Comparison of ENCODE assay signal across 38 cellular contexts in the genomic region with DNA sequence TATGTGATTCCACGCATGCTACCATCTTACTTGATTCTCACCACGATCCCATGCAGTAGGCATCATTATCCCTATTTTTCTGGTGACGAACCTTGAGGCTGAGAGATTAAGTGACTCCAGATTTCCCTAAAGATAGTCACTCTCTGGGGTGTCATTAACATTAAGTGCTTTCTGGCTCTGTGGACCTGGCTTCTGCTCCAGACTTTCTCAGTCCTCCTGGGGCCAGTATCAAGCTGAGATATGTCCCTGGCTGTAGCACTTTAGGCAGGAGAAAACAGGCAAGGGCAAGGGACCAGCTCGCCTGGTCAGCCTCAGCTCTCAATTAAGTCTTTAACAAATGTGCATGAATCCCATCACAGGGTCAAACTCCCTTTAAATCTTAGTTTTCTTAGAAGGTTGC. TPM values are rescaled to one million over a fixed set of nuclear protein-coding genes. Genes with fewer than 3 reads are reported as not detected.
"Had no signal": no experiment of that assay in that cellular context is flagged by ENCODE, and none has a peak within 500 bp of the region (broad histone marks: within the 10 kb centered on the region; RNA-seq: fewer than 3 reads in every experiment).

No MANE protein-coding gene starts in this region.

- H3K27ac Mint-ChIP-seq: activated CD4-positive, alpha-beta memory T cell treated with anti-CD3 and anti-CD28 coated beads for 36 hours; activated CD4-positive, alpha-beta T cell treated with anti-CD3 and anti-CD28 coated beads for 36 hours; activated CD4-positive, alpha-beta T cell treated with anti-CD3 and anti-CD28 coated beads, Interleukin-2, amount 10 ng/mL, durations not matched to agents 24 days and 14 days; activated CD8-positive, alpha-beta memory T cell treated with anti-CD3 and anti-CD28 coated beads, Interleukin-2, amount 10 ng/mL, durations not matched to agents 7 days and 5 days; activated CD8-positive, alpha-beta T cell treated with anti-CD3 and anti-CD28 coated beads, Interleukin-2, amount 10 ng/mL, durations not matched to agents 7 days and 5 days; activated naive CD4-positive, alpha-beta T cell treated with anti-CD3 and anti-CD28 coated beads for 36 hours; activated naive CD4-positive, alpha-beta T cell treated with anti-CD3 and anti-CD28 coated beads, Interleukin-2, amount 50 U/mL, for 72 hours; activated naive CD8-positive, alpha-beta T cell treated with anti-CD3 and anti-CD28 coated beads, Interleukin-2, amount 10 ng/mL, durations not matched to agents 7 days and 5 days; activated T-helper 1 cell treated with anti-CD3 and anti-CD28 coated beads, Interleukin-12 subunit alpha, Interleukin-12 subunit beta, Interleukin-2, Interleukin-4 antibody, amounts not matched to agents 30 ng/mL and 10 ng/mL and 1 ng/mL, durations not matched to agents 14 hours and 24 hours and 36 hours; activated T-helper 2 cell treated with anti-CD3 and anti-CD28 coated beads, Interferon-gamma antibody, Interleukin-2, Interleukin-4, amounts not matched to agents 10 μg/mL and 5 μg/mL and 100 μg/mL, durations not matched to agents 14 hours and 24 hours and 36 hours; brain; effector memory CD8-positive, alpha-beta T cell; T-cell; T-helper 1 cell treated with Interleukin-12 subunit alpha and Interleukin-12 subunit beta and Interleukin-4 antibody, amounts not matched to agents 30 μg/mL and 1 μg/mL, for 36 hours had no signal

- H3K27me3 Mint-ChIP-seq: activated CD4-positive, alpha-beta T cell treated with anti-CD3 and anti-CD28 coated beads for 36 hours; activated naive CD8-positive, alpha-beta T cell treated with anti-CD3 and anti-CD28 coated beads, Interleukin-2, amount 10 ng/mL, durations not matched to agents 7 days and 5 days; brain had no signal

- H3K36me3 Mint-ChIP-seq: activated CD4-positive, alpha-beta memory T cell treated with anti-CD3 and anti-CD28 coated beads for 36 hours; activated CD8-positive, alpha-beta memory T cell treated with anti-CD3 and anti-CD28 coated beads, Interleukin-2, amount 10 ng/mL, durations not matched to agents 7 days and 5 days; activated naive CD4-positive, alpha-beta T cell treated with anti-CD3 and anti-CD28 coated beads, Interleukin-2, amount 50 U/mL, for 72 hours; activated naive CD8-positive, alpha-beta T cell treated with anti-CD3 and anti-CD28 coated beads, Interleukin-2, amount 10 ng/mL, durations not matched to agents 7 days and 5 days; brain; T-cell had no signal

- H3K4me1 ChIP-seq: ascending aorta, breast epithelium, esophagus squamous epithelium, heart left ventricle had no signal

- DNase-seq: activated CD4-positive, alpha-beta memory T cell treated with anti-CD3 and anti-CD28 coated beads for 36 hours; activated CD4-positive, alpha-beta T cell treated with anti-CD3 and anti-CD28 coated beads for 36 hours; activated CD4-positive, alpha-beta T cell treated with anti-CD3 and anti-CD28 coated beads, Interleukin-2, amount 10 ng/mL, durations not matched to agents 24 days and 14 days; activated CD4-positive, CD25-positive, alpha-beta regulatory T cell; activated CD4-positive, CD25-positive, alpha-beta regulatory T cell treated with anti-CD3 and anti-CD28 coated beads, Interleukin-2, amount 50 U/mL, for 72 hours; activated CD8-positive, alpha-beta memory T cell treated with anti-CD3 and anti-CD28 coated beads, Interleukin-2, amount 10 ng/mL, durations not matched to agents 7 days and 5 days; activated CD8-positive, alpha-beta memory T cell treated with anti-CD3 and anti-CD28 coated beads, Interleukin-2, amount 50 U/mL, for 4 hours; activated CD8-positive, alpha-beta T cell treated with anti-CD3 and anti-CD28 coated beads, Interleukin-2, amount 10 ng/mL, durations not matched to agents 7 days and 5 days; activated effector memory CD4-positive, alpha-beta T cell treated with anti-CD3 and anti-CD28 coated beads, Interleukin-2, amount 50 U/mL, for 16 hours; activated naive CD4-positive, alpha-beta T cell treated with anti-CD3 and anti-CD28 coated beads for 36 hours; activated naive CD8-positive, alpha-beta T cell treated with anti-CD3 and anti-CD28 coated beads, Interleukin-2, amount 10 ng/mL, durations not matched to agents 7 days and 5 days; activated T-cell treated with anti-CD3 and anti-CD28 coated beads, Interleukin-2, amount 50 U/mL, for 1 hour; activated T-cell treated with anti-CD3 and anti-CD28 coated beads, Interleukin-2, amount 50 U/mL, for 48 hours; cortex of kidney; dermis blood vessel endothelial cell; effector CD4-positive, alpha-beta T cell; effector memory CD8-positive, alpha-beta T cell; esophagus squamous epithelium; foreskin fibroblast; heart left ventricle; T-cell; T1000; WERI-Rb-1 had no signal

- H3K9me3 Mint-ChIP-seq: activated CD4-positive, alpha-beta memory T cell treated with anti-CD3 and anti-CD28 coated beads for 36 hours; activated CD4-positive, alpha-beta T cell treated with anti-CD3 and anti-CD28 coated beads, Interleukin-2, amount 10 ng/mL, durations not matched to agents 24 days and 14 days; activated naive CD4-positive, alpha-beta T cell treated with anti-CD3 and anti-CD28 coated beads for 36 hours; activated naive CD4-positive, alpha-beta T cell treated with anti-CD3 and anti-CD28 coated beads, Interleukin-2, amount 50 U/mL, for 72 hours; activated T-helper 1 cell treated with anti-CD3 and anti-CD28 coated beads, Interleukin-12 subunit alpha, Interleukin-12 subunit beta, Interleukin-2, Interleukin-4 antibody, amounts not matched to agents 30 ng/mL and 10 ng/mL and 1 ng/mL, durations not matched to agents 14 hours and 24 hours and 36 hours; activated T-helper 2 cell treated with anti-CD3 and anti-CD28 coated beads, Interferon-gamma antibody, Interleukin-2, Interleukin-4, amounts not matched to agents 10 μg/mL and 5 μg/mL and 100 μg/mL, durations not matched to agents 14 hours and 24 hours and 36 hours; brain; effector memory CD8-positive, alpha-beta T cell; T-cell; T-helper 1 cell treated with Interleukin-12 subunit alpha and Interleukin-12 subunit beta and Interleukin-4 antibody, amounts not matched to agents 30 μg/mL and 1 μg/mL, for 36 hours had no signal

- H3K9me3 ChIP-seq: ascending aorta, breast epithelium, esophagus squamous epithelium had no signal

- H3K4me3 ChIP-seq: ascending aorta, breast epithelium, esophagus squamous epithelium, heart left ventricle had no signal

- H3K27ac ChIP-seq: ascending aorta, breast epithelium, epithelial cell of prostate, esophagus squamous epithelium, heart left ventricle, WERI-Rb-1 had no signal

- H3K36me3 ChIP-seq: ascending aorta, breast epithelium, esophagus squamous epithelium, heart left ventricle, WERI-Rb-1 had no signal

- H3K4me3 Mint-ChIP-seq: activated CD4-positive, alpha-beta memory T cell treated with anti-CD3 and anti-CD28 coated beads for 36 hours; activated CD4-positive, alpha-beta T cell treated with anti-CD3 and anti-CD28 coated beads for 36 hours; activated CD4-positive, alpha-beta T cell treated with anti-CD3 and anti-CD28 coated beads, Interleukin-2, amount 10 ng/mL, durations not matched to agents 24 days and 14 days; activated CD8-positive, alpha-beta memory T cell treated with anti-CD3 and anti-CD28 coated beads, Interleukin-2, amount 10 ng/mL, durations not matched to agents 7 days and 5 days; activated CD8-positive, alpha-beta T cell treated with anti-CD3 and anti-CD28 coated beads, Interleukin-2, amount 10 ng/mL, durations not matched to agents 7 days and 5 days; activated naive CD4-positive, alpha-beta T cell treated with anti-CD3 and anti-CD28 coated beads for 36 hours; activated naive CD8-positive, alpha-beta T cell treated with anti-CD3 and anti-CD28 coated beads, Interleukin-2, amount 10 ng/mL, durations not matched to agents 7 days and 5 days; activated T-helper 1 cell treated with anti-CD3 and anti-CD28 coated beads, Interleukin-12 subunit alpha, Interleukin-12 subunit beta, Interleukin-2, Interleukin-4 antibody, amounts not matched to agents 30 ng/mL and 10 ng/mL and 1 ng/mL, durations not matched to agents 14 hours and 24 hours and 36 hours; brain; effector memory CD8-positive, alpha-beta T cell; T-cell; T-helper 1 cell treated with Interleukin-12 subunit alpha and Interleukin-12 subunit beta and Interleukin-4 antibody, amounts not matched to agents 30 μg/mL and 1 μg/mL, for 36 hours had no signal

- ATAC-seq: activated CD4-positive, alpha-beta T cell treated with anti-CD3 and anti-CD28 coated beads for 36 hours; activated CD8-positive, alpha-beta memory T cell treated with anti-CD3 and anti-CD28 coated beads, Interleukin-2, amount 10 ng/mL, durations not matched to agents 7 days and 5 days; activated CD8-positive, alpha-beta T cell treated with anti-CD3 and anti-CD28 coated beads, Interleukin-2, amount 10 ng/mL, durations not matched to agents 7 days and 5 days; activated naive CD4-positive, alpha-beta T cell treated with anti-CD3 and anti-CD28 coated beads, Interleukin-2, amount 50 U/mL, for 72 hours; effector memory CD8-positive, alpha-beta T cell; heart left ventricle; T-cell had no signal

- H3K4me1 Mint-ChIP-seq: activated CD8-positive, alpha-beta memory T cell treated with anti-CD3 and anti-CD28 coated beads, Interleukin-2, amount 10 ng/mL, durations not matched to agents 7 days and 5 days; activated naive CD8-positive, alpha-beta T cell treated with anti-CD3 and anti-CD28 coated beads, Interleukin-2, amount 10 ng/mL, durations not matched to agents 7 days and 5 days; brain; T-cell had no signal

- H3K27me3 ChIP-seq: ascending aorta, breast epithelium, esophagus squamous epithelium, heart left ventricle had no signal

RNA-seq across cellular contexts. Expression of a gene that starts 38.3 kb away (rescaled TPM):
- total RNA-seq: activated CD4-positive, alpha-beta memory T cell treated with anti-CD3 and anti-CD28 coated beads for 36 hours; activated CD4-positive, alpha-beta T cell treated with anti-CD3 and anti-CD28 coated beads for 36 hours; activated CD4-positive, alpha-beta T cell treated with anti-CD3 and anti-CD28 coated beads, Interleukin-2, amount 10 ng/mL, durations not matched to agents 24 days and 14 days; activated CD8-positive, alpha-beta memory T cell treated with anti-CD3 and anti-CD28 coated beads for 36 hours; activated CD8-positive, alpha-beta memory T cell treated with anti-CD3 and anti-CD28 coated beads, Interleukin-2, amount 10 ng/mL, durations not matched to agents 7 days and 5 days; activated CD8-positive, alpha-beta T cell treated with anti-CD3 and anti-CD28 coated beads, Interleukin-2, amount 10 ng/mL, durations not matched to agents 7 days and 5 days; activated naive CD4-positive, alpha-beta T cell treated with anti-CD3 and anti-CD28 coated beads for 36 hours; activated naive CD4-positive, alpha-beta T cell treated with anti-CD3 and anti-CD28 coated beads, Interleukin-2, amount 50 U/mL, for 72 hours; activated naive CD8-positive, alpha-beta T cell treated with anti-CD3 and anti-CD28 coated beads, Interleukin-2, amount 10 ng/mL, durations not matched to agents 7 days and 5 days; activated T-helper 1 cell treated with anti-CD3 and anti-CD28 coated beads, Interleukin-12 subunit alpha, Interleukin-12 subunit beta, Interleukin-2, Interleukin-4 antibody, amounts not matched to agents 30 ng/mL and 10 ng/mL and 1 ng/mL, durations not matched to agents 14 hours and 24 hours and 36 hours; activated T-helper 2 cell treated with anti-CD3 and anti-CD28 coated beads, Interferon-gamma antibody, Interleukin-2, Interleukin-4, amounts not matched to agents 10 μg/mL and 5 μg/mL and 100 μg/mL, durations not matched to agents 14 hours and 24 hours and 36 hours; ascending aorta; breast epithelium; cardiac septum; chondrocyte; dermis blood vessel endothelial cell; endothelial cell of umbilical vein; esophagus squamous epithelium; frontal cortex; heart left ventricle; T-cell; T-helper 2 cell treated with Interferon-gamma antibody and Interleukin-4, amounts not matched to agents 100 ng/mL and 5 ng/mL, for 36 hours had no signal
- polyA plus RNA-seq: endothelial cell of umbilical vein, esophagus, heart left ventricle had no signal
